29 cellular contexts compared by ENCODE assay signal in genomic region chr1:11561740-11562139, GRCh38.
"Had no signal": no experiment of that assay in that cellular context is flagged by ENCODE, and none has a peak within 500 bp of the region (broad histone marks: within the 10 kb centered on the region; RNA-seq: fewer than 3 reads in every experiment).

No MANE protein-coding gene starts in this region.

- H3K4me1 ChIP-seq: colonic mucosa, esophagus muscularis mucosa, esophagus squamous epithelium, gastrocnemius medialis, gastroesophageal sphincter, heart left ventricle, heart right ventricle had no signal

- H3K36me3 ChIP-seq: colonic mucosa, esophagus muscularis mucosa, esophagus squamous epithelium, gastrocnemius medialis, gastroesophageal sphincter, heart left ventricle, heart right ventricle had no signal

- H3K27ac Mint-ChIP-seq: dendritic cell treated with granulocyte-macrophage colony-stimulating factor and Interleukin-4, amounts not matched to agents 40 ng/mL and 50 ng/mL, for 4 days; effector memory CD8-positive, alpha-beta T cell; endodermal cell had no signal

- H3K4me3 Mint-ChIP-seq: dendritic cell treated with granulocyte-macrophage colony-stimulating factor and Interleukin-4, amounts not matched to agents 40 ng/mL and 50 ng/mL, for 4 days; effector memory CD8-positive, alpha-beta T cell; endodermal cell had no signal

- FAIRE-seq: colon, endometrium, endothelial cell of umbilical vein, frontal cortex had no signal

- H3K4me3 ChIP-seq: colonic mucosa, coronary artery, dorsolateral prefrontal cortex, esophagus muscularis mucosa, esophagus squamous epithelium, gastrocnemius medialis, gastroesophageal sphincter, heart left ventricle, heart right ventricle had no signal

- H3K27me3 ChIP-seq: colonic mucosa had no signal

- H3K9me3 Mint-ChIP-seq: dendritic cell treated with granulocyte-macrophage colony-stimulating factor and Interleukin-4, amounts not matched to agents 40 ng/mL and 50 ng/mL, for 4 days; effector memory CD8-positive, alpha-beta T cell; endodermal cell had no signal

- ATAC-seq: effector memory CD8-positive, alpha-beta T cell; esophagus mucosa; foreskin keratinocyte; gastrocnemius medialis; gastroesophageal sphincter; heart left ventricle; heart right ventricle had no signal

- H3K27ac ChIP-seq: colonic mucosa, coronary artery, dorsolateral prefrontal cortex, epithelial cell of prostate, esophagus muscularis mucosa, esophagus squamous epithelium, foreskin keratinocyte, gastrocnemius medialis, gastroesophageal sphincter, heart left ventricle, heart right ventricle had no signal

- DNase-seq: colonic mucosa; cortex of kidney; dermis blood vessel endothelial cell; dorsolateral prefrontal cortex; effector CD4-positive, alpha-beta T cell; effector CD8-positive, alpha-beta T cell; effector memory CD4-positive, alpha-beta T cell; effector memory CD8-positive, alpha-beta T cell; endodermal cell; erythroblast; esophagus squamous epithelium; foreskin fibroblast; foreskin keratinocyte; foreskin melanocyte; gastrocnemius medialis; glutamatergic neuron; head of caudate nucleus; heart left ventricle; heart right ventricle had no signal

- H3K9me3 ChIP-seq: colonic mucosa, esophagus muscularis mucosa, esophagus squamous epithelium, gastrocnemius medialis, gastroesophageal sphincter, heart left ventricle, heart right ventricle had no signal
